8 cellular contexts compared by ENCODE assay signal in genomic region chr2:213150315-213150951, GRCh38. TPM values are rescaled to one million over a fixed set of nuclear protein-coding genes. Genes with fewer than 3 reads are reported as not detected.
DNase-seq lines count a peak whose midpoint lies in the region; ATAC-seq and TF ChIP-seq lines count a peak whose summit lies in the region.

No MANE protein-coding gene starts in this region.

- peaks cover 11% of the 10 kb centered on the region for H3K27me3 Mint-ChIP-seq in nephron progenitor cell (ENCODE audit: low read depth, poor library complexity)

- H3K9me3 Mint-ChIP-seq in nephron progenitor cell = no peaks in the 10 kb centered on the region

- intact Hi-C loops in esophagus muscularis mucosa (cut with DNase I) = loop anchor here (5.0 kb wide), 2 partner anchors 258 to 463 kb away; no protein-coding TSS in a partner anchor

- TF ChIP-seq CTCF in esophagus muscularis mucosa (IDR thresholded peaks at IDR 0.05) (no peak), nephron progenitor cell (IDR thresholded peaks at IDR 0.05) (no peak)

- no peaks in the 10 kb centered on the region for H3K36me3 ChIP-seq in esophagus muscularis mucosa

- H3K27me3 ChIP-seq in esophagus muscularis mucosa = no peaks in the 10 kb centered on the region

- H3K9me3 ChIP-seq in esophagus muscularis mucosa = no peaks in the 10 kb centered on the region

- 3% methylated on average over 9 of the region's 9 CpGs for WGBS in esophagus muscularis mucosa

- peak overlapping the region; percentile 81 to 99 (median 96) for H3K27ac ChIP-seq in esophagus muscularis mucosa (replicated peaks in 1 of 4)

- peak overlapping the region; percentile 78 to 94 (median 88) for H3K4me3 ChIP-seq in esophagus muscularis mucosa

- TF ChIP-seq EP300 in esophagus muscularis mucosa (IDR thresholded peaks at IDR 0.05) = no peak

- peaks cover 6 to 38% (median 35%) of the 10 kb centered on the region in 4 donors for H3K4me1 ChIP-seq in esophagus muscularis mucosa

- peak in 2 of 3 experiments; percentile 25 for DNase-seq in NCI-H1417 (lab: John Stamatoyannopoulos, UW)
- no peak for DNase-seq in NCI-H1417 treated with DMSO at 0.1 percent for 48 hours (lab: John Stamatoyannopoulos, UW)
- no peak for DNase-seq in esophagus muscularis mucosa (ENCODE audit: extremely low spot score)
- peak; percentile 42 for DNase-seq in nephron progenitor cell
- no peak for DNase-seq in AG20443 (ENCODE audit: low spot score)

- peaks cover 45% of the 10 kb centered on the region for H3K4me1 Mint-ChIP-seq in nephron progenitor cell

- H3K27ac Mint-ChIP-seq in nephron progenitor cell = peak overlapping the region; percentile 72

- peak; percentile 4; the same call in 2 of the 3 replicates for ATAC-seq in SK-N-SH treated with all-trans-retinoic acid at 6 μM for 48 hours
- ATAC-seq in activated CD4-positive, CD25-positive, alpha-beta regulatory T cell treated with anti-CD3 and anti-CD28 coated beads, Interleukin-2, amount 50 U/mL, for 24 hours = no peak
- ATAC-seq in HG03469 (IDR thresholded peaks at IDR 0.05; ENCODE audit: unreplicated experiment) = no peak

- no peaks in the 10 kb centered on the region for H3K36me3 Mint-ChIP-seq in nephron progenitor cell (ENCODE audit: low read depth)

- H3K4me3 Mint-ChIP-seq in nephron progenitor cell = peak overlapping the region; percentile 96

- TF ChIP-seq POLR2A in esophagus muscularis mucosa (IDR thresholded peaks at IDR 0.05; ENCODE audit: low read depth) = no peak

TF ChIP-seq in SK-N-SH treated with all-trans-retinoic acid at 6 μM for 48 hours, 23 proteins besides CTCF, POLR2A, EP300 and RAD21:
- no peak for TF ChIP-seq TOX (CRISPR knock-in tag; IDR thresholded peaks at IDR 0.05; ENCODE audit: borderline replicate concordance)
- TF ChIP-seq ZFP3 (CRISPR knock-in tag; IDR thresholded peaks at IDR 0.05) = no peak
- no peak for TF ChIP-seq ZNF70 (CRISPR knock-in tag; IDR thresholded peaks at IDR 0.05)
- no peak for TF ChIP-seq PATZ1 (CRISPR knock-in tag; IDR thresholded peaks at IDR 0.05; ENCODE audit: borderline replicate concordance)
TF ChIP-seq in SK-N-SH treated with all-trans-retinoic acid at 6 μM for 48 hours: peak in this region for 0.

RNA-seq across cellular contexts. Expression of gene IKZF2, which starts 1.0 kb away (rescaled TPM):
- total RNA-seq in esophagus muscularis mucosa = 10 to 100 TPM in 1 of 4 donors, 1 to 10 TPM in 3; 6.5 to 11.2 (median 8.8) TPM

Comparison
In these comparisons a context has a peak if more than half of its experiments do, and no peak if none do; other contexts are left out.
1. DNase-seq: peak in NCI-H1417 (2 of 3) and nephron progenitor cell (single experiment); none in NCI-H1417 treated with DMSO at 0.1 percent for 48 hours (single experiment), esophagus muscularis mucosa (single experiment) and AG20443 (single experiment).